22 cellular contexts compared by ENCODE assay signal in genomic region chr5:61816585-61817450, GRCh38.
DNase-seq lines count a peak whose midpoint lies in the region; ATAC-seq and TF ChIP-seq lines count a peak whose summit lies in the region.
"Had no signal": no experiment of that assay in that cellular context is flagged by ENCODE, and none has a peak within 500 bp of the region (broad histone marks: within the 10 kb centered on the region; RNA-seq: fewer than 3 reads in every experiment).

No MANE protein-coding gene starts in this region.

- DNase-seq in DMS53 (lab: John Stamatoyannopoulos, UW) (peak; percentile 46), DMS53 treated with DMSO at 0.1 percent for 48 hours (lab: John Stamatoyannopoulos, UW; ENCODE audit: unreplicated experiment) (no peak), esophagus muscularis mucosa (ENCODE audit: extremely low spot score) (peak; percentile 72), superior temporal gyrus (ENCODE audit: extremely low spot score) (peak; percentile 35), breast epithelium (ENCODE audit: low spot score in 2 of 2) (no peak), NCI-H446 treated with DMSO at 0.1 percent for 48 hours (lab: John Stamatoyannopoulos, UW) (no peak)
- DNase-seq in stimulated activated naive CD8-positive, alpha-beta T cell treated with anti-CD3 and anti-CD28 coated beads, Interleukin-15, amount 100 ng/mL, for 72 hours = no peak
- DNase-seq: CD4-positive, alpha-beta memory T cell; DMS 273 treated with DMSO at 0.1 percent for 48 hours; MV-4-11; NCI-H2029 treated with DMSO at 0.1 percent for 48 hours; NCI-H2171; SHP77 treated with DMSO at 0.1 percent for 48 hours had no signal

- no peak overlapping the region for H3K27ac ChIP-seq in esophagus muscularis mucosa (replicated peaks in 1 of 4)
- no peak overlapping the region for H3K27ac ChIP-seq in breast epithelium
- H3K27ac ChIP-seq: 22Rv1; BLaER1 treated with 17β-estradiol and CSF1 and Interleukin-3, amounts not matched to agents 10 nM and 100 nM; GM23248; KMS-11; PC-9 had no signal

- TF ChIP-seq POLR2A in esophagus muscularis mucosa (IDR thresholded peaks at IDR 0.05; ENCODE audit: low read depth) (no peak), breast epithelium (IDR thresholded peaks at IDR 0.05) (no peak)

- intact Hi-C loops in esophagus muscularis mucosa (cut with DNase I) = loop anchor here (10.0 kb wide), 1 partner anchor 142 kb away; no protein-coding TSS in a partner anchor
- intact Hi-C loops in breast epithelium (cut with DNase I; ENCODE audit: low total_unique reads) = no loop called here

- peaks cover 10% of the 10 kb centered on the region for H3K27me3 Mint-ChIP-seq in nephron (ENCODE audit: low read depth)
- H3K27me3 Mint-ChIP-seq in stimulated activated naive CD8-positive, alpha-beta T cell treated with anti-CD3 and anti-CD28 coated beads, Interleukin-15, amount 100 ng/mL, for 72 hours = peaks cover 12% of the 10 kb centered on the region

- H3K4me1 ChIP-seq in esophagus muscularis mucosa (peaks cover 0 to 14% (median 6%) of the 10 kb centered on the region in 4 donors), breast epithelium (no peaks in the 10 kb centered on the region)

- TF ChIP-seq EP300 in esophagus muscularis mucosa (IDR thresholded peaks at IDR 0.05) = no peak

- peak overlapping the region; percentile 13 to 59 (median 26) for H3K27ac Mint-ChIP-seq in nephron
- H3K27ac Mint-ChIP-seq in stimulated activated naive CD8-positive, alpha-beta T cell treated with anti-CD3 and anti-CD28 coated beads, Interleukin-15, amount 100 ng/mL, for 72 hours = no peak overlapping the region
- H3K27ac Mint-ChIP-seq: CD4-positive, alpha-beta memory T cell had no signal

- H3K36me3 ChIP-seq in esophagus muscularis mucosa = no peaks in the 10 kb centered on the region
- H3K36me3 ChIP-seq in breast epithelium = no peaks in the 10 kb centered on the region
- H3K36me3 ChIP-seq: BLaER1 treated with 17β-estradiol and CSF1 and Interleukin-3, amounts not matched to agents 10 nM and 100 nM; HAP-1 had no signal

- WGBS in esophagus muscularis mucosa = 71% methylated on average over 11 of the region's 11 CpGs

- no peak overlapping the region for H3K4me3 Mint-ChIP-seq in nephron
- no peak overlapping the region for H3K4me3 Mint-ChIP-seq in stimulated activated naive CD8-positive, alpha-beta T cell treated with anti-CD3 and anti-CD28 coated beads, Interleukin-15, amount 100 ng/mL, for 72 hours
- H3K4me3 Mint-ChIP-seq: CD4-positive, alpha-beta memory T cell had no signal

- ATAC-seq in stimulated activated naive CD8-positive, alpha-beta T cell treated with anti-CD3 and anti-CD28 coated beads, Interleukin-15, amount 100 ng/mL, for 72 hours = no peak

- TF ChIP-seq CTCF in esophagus muscularis mucosa (IDR thresholded peaks at IDR 0.05) (no peak), nephron (IDR thresholded peaks at IDR 0.05; ENCODE audit: unreplicated experiment in 3 of 3) (no peak), breast epithelium (IDR thresholded peaks at IDR 0.05) (no peak)

- H3K27me3 ChIP-seq in esophagus muscularis mucosa = no peaks in the 10 kb centered on the region
- no peaks in the 10 kb centered on the region for H3K27me3 ChIP-seq in breast epithelium
- H3K27me3 ChIP-seq: BLaER1 treated with 17β-estradiol and CSF1 and Interleukin-3, amounts not matched to agents 10 nM and 100 nM had no signal

- H3K9me3 ChIP-seq in esophagus muscularis mucosa = no peaks in the 10 kb centered on the region
- no peaks in the 10 kb centered on the region for H3K9me3 ChIP-seq in breast epithelium
- H3K9me3 ChIP-seq: Caco-2, HAP-1, SK-N-SH had no signal

- no peaks in the 10 kb centered on the region for H3K36me3 Mint-ChIP-seq in nephron (ENCODE audit: low read depth)
- H3K36me3 Mint-ChIP-seq: CD4-positive, alpha-beta memory T cell had no signal

- H3K4me3 ChIP-seq in esophagus muscularis mucosa = no peak overlapping the region
- H3K4me3 ChIP-seq in breast epithelium = no peak overlapping the region
- H3K4me3 ChIP-seq: BLaER1 treated with 17β-estradiol and CSF1 and Interleukin-3, amounts not matched to agents 10 nM and 100 nM; GM23248; HAP-1; PC-9 had no signal

- H3K9me3 Mint-ChIP-seq in nephron = no peaks in the 10 kb centered on the region
- H3K9me3 Mint-ChIP-seq in stimulated activated naive CD8-positive, alpha-beta T cell treated with anti-CD3 and anti-CD28 coated beads, Interleukin-15, amount 100 ng/mL, for 72 hours = no peaks in the 10 kb centered on the region

- H3K4me1 Mint-ChIP-seq in nephron = peaks cover 31% of the 10 kb centered on the region
- H3K4me1 Mint-ChIP-seq in stimulated activated naive CD8-positive, alpha-beta T cell treated with anti-CD3 and anti-CD28 coated beads, Interleukin-15, amount 100 ng/mL, for 72 hours = no peaks in the 10 kb centered on the region

Comparison
In these comparisons a context has a peak if more than half of its experiments do, and no peak if none do; other contexts are left out.
1. DNase-seq: peak in DMS53 (single experiment), esophagus muscularis mucosa (single experiment) and superior temporal gyrus (single experiment); none in DMS53 treated with DMSO at 0.1 percent for 48 hours (single experiment), breast epithelium (0 of 2), NCI-H446 treated with DMSO at 0.1 percent for 48 hours (single experiment) and stimulated activated naive CD8-positive, alpha-beta T cell treated with anti-CD3 and anti-CD28 coated beads, Interleukin-15, amount 100 ng/mL, for 72 hours (0 of 2).
2. H3K27ac Mint-ChIP-seq: peak in nephron (3 of 3); none in stimulated activated naive CD8-positive, alpha-beta T cell treated with anti-CD3 and anti-CD28 coated beads, Interleukin-15, amount 100 ng/mL, for 72 hours (0 of 2).